ENCODE assay signal across 25 cellular contexts in the genomic region with DNA sequence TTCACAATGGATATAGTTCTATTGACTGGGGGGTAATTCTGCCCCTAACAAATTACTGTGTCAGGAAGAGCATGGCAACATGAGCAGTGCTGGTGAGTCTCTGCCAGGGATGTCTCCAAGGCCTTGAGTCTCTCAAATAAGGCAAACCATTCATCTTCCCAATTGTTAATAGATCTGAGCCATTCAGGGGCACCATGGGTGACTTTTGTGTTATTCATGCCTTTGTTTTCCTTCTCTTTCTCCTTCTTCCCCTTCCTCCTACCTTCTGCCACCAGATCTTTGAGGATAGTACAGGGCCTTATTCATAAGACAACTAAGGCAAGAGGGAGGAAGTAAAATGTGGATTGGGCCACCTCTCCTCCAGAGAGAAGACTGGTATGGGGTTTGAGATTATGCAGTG. TPM values are rescaled to one million over a fixed set of nuclear protein-coding genes. Genes with fewer than 3 reads are reported as not detected.
DNase-seq lines count a peak whose midpoint lies in the region; ATAC-seq, FAIRE-seq and TF ChIP-seq lines count a peak whose summit lies in the region.
"Had no signal": no experiment of that assay in that cellular context is flagged by ENCODE, and none has a peak within 500 bp of the region (broad histone marks: within the 10 kb centered on the region; RNA-seq: fewer than 3 reads in every experiment).

A gene (plus strand): TSS at position 60 of the 400 bp plus-strand sequence. CDS start 20 bp downstream, at position 80.

- POLR2A ChIA-PET in H1 (lab: Charles Lee; ENCODE audit: partially characterized antibody): no interaction called here
- POLR2A ChIA-PET in CD8-positive, alpha-beta T cell (lab: Charles Lee): no interaction called here

- H3K23ac ChIP-seq in H1 (ENCODE audit: insufficient read length): no peak within 1 kb of the TSS

- H3K18ac ChIP-seq in H1 (ENCODE audit: extremely low read depth, low read length): no peak within 1 kb of the TSS

- H3K9ac ChIP-seq in H1 (replicated peaks in 1 of 4; ENCODE audit: extremely low read depth in 1 of 4, low read depth in 3 of 4, low read length in 3 of 4): no peak within 1 kb of the TSS
- H3K9ac ChIP-seq: BLaER1 treated with 17β-estradiol and CSF1 and Interleukin-3, amounts not matched to agents 10 nM and 100 nM had no signal

- no peak within 1 kb of the TSS for H2BK12ac ChIP-seq in H1 (ENCODE audit: low read depth, low read length)

- no peak for TF ChIP-seq POLR2A in H1 (IDR thresholded peaks at IDR 0.05; ENCODE audit: control extremely low read depth in 1 of 2, low read depth in 2 of 2, low read length in 2 of 2)
- no peak for TF ChIP-seq POLR2A in testis (IDR thresholded peaks at IDR 0.05)

- H3K4me2 ChIP-seq in GM23338: no peak within 1 kb of the TSS
- H3K4me2 ChIP-seq in H1 (ENCODE audit: insufficient read depth in 1 of 2, low read depth in 2 of 2, low read length in 2 of 2): no peak within 1 kb of the TSS
- H3K4me2 ChIP-seq: A549; BLaER1 treated with 17β-estradiol and CSF1 and Interleukin-3, amounts not matched to agents 10 nM and 100 nM had no signal

- no peak within 1 kb of the TSS for H2AK5ac ChIP-seq in H1 (ENCODE audit: low read depth, low read length)

- intact Hi-C loops in testis (cut with DNase I; ENCODE audit: low total_unique reads): no loop called here
- intact Hi-C loops in CD8-positive, alpha-beta T cell (cut with DNase I, micrococcal nuclease): no loop called here

- DNase-seq in GM23338 (ENCODE audit: low spot score) (no peak), H1 (ENCODE audit: low read depth in 1 of 2, low spot score in 2 of 2) (no peak), testis (no peak)
- DNase-seq in CD8-positive, alpha-beta T cell: no peak
- DNase-seq: 8988T; ACHN; AML-193; BE2C; Calu3; CD4-positive, alpha-beta T cell; COR-L47; DMS53; DMS79 treated with DMSO at 0.1 percent for 48 hours; GF-D8; H9 had no signal

- no peaks in the 10 kb centered on the region for H3K79me2 ChIP-seq in GM23338 (replicated peaks; ENCODE audit: insufficient read depth)
- H3K79me2 ChIP-seq in H1 (ENCODE audit: control insufficient read depth in 1 of 2, insufficient read depth in 2 of 2, low read length in 2 of 2): no peaks in the 10 kb centered on the region

- H4K91ac ChIP-seq in H1 (replicated peaks; ENCODE audit: insufficient read length, low read length): no peak within 1 kb of the TSS

- peaks cover 6% of the 10 kb centered on the region; the same call in 1 of the 2 replicates for H3K9me2 ChIP-seq in GM23338 (ENCODE audit: insufficient read depth)

- TF ChIP-seq CTCF in GM23338 (conservative IDR thresholded peaks at IDR 0.05; ENCODE audit: low read depth in 2 of 2): no peak
- no peak for TF ChIP-seq CTCF in H1 (IDR thresholded peaks at IDR 0.05; ENCODE audit: control extremely low read depth in 1 of 3, insufficient read depth in 1 of 3, low read depth in 1 of 3, low read length in 3 of 3)
- no peak for TF ChIP-seq CTCF in testis (IDR thresholded peaks at IDR 0.05)
- TF ChIP-seq CTCF in CD8-positive, alpha-beta T cell (IDR thresholded peaks at IDR 0.05): no peak

- H3K14ac ChIP-seq in H1 (ENCODE audit: insufficient read length): no peak within 1 kb of the TSS

- H2AFZ ChIP-seq in GM23338 (no peak within 1 kb of the TSS), H1 (ENCODE audit: low read length) (no peak within 1 kb of the TSS)

- no peak within 1 kb of the TSS for H2BK15ac ChIP-seq in H1 (ENCODE audit: low read length)

- H3K27me3 Mint-ChIP-seq in GM23338 (ENCODE audit: insufficient read depth, low read depth, poor library complexity): peaks cover 5% of the 10 kb centered on the region
- peaks cover 18% of the 10 kb centered on the region for H3K27me3 Mint-ChIP-seq in CD8-positive, alpha-beta T cell (ENCODE audit: low read depth)

- H4K20me1 ChIP-seq in GM23338 (replicated peaks; ENCODE audit: insufficient read depth) (no peaks in the 10 kb centered on the region), H1 (replicated peaks in 1 of 2; ENCODE audit: control insufficient read depth in 1 of 2, insufficient read depth in 2 of 2, low read length in 2 of 2) (no peaks in the 10 kb centered on the region)
- H4K20me1 ChIP-seq: BLaER1 treated with 17β-estradiol and CSF1 and Interleukin-3, amounts not matched to agents 10 nM and 100 nM had no signal

- no peak within 1 kb of the TSS for H4K8ac ChIP-seq in H1 (ENCODE audit: extremely low read depth, insufficient read depth, low read length)

- TF ChIP-seq RAD21 in H1 (IDR thresholded peaks at IDR 0.05 in 1 of 2, conservative IDR thresholded peaks at IDR 0.05 in 1 of 2; ENCODE audit: low read depth in 2 of 2, low read length in 2 of 2): no peak

- no peak within 1 kb of the TSS for H4K5ac ChIP-seq in H1 (ENCODE audit: insufficient read length, low read depth, low read length)

- H3K9me3 ChIP-seq in H1 (ENCODE audit: insufficient read depth in 2 of 2, low read depth in 1 of 2, low read length in 1 of 2) (no peaks in the 10 kb centered on the region), testis (no peaks in the 10 kb centered on the region)
- no peaks in the 10 kb centered on the region for H3K9me3 ChIP-seq in CD8-positive, alpha-beta T cell (ENCODE audit: low read length)
- H3K9me3 ChIP-seq: A549; BE2C; BLaER1 treated with 17β-estradiol and CSF1 and Interleukin-3, amounts not matched to agents 10 nM and 100 nM had no signal

- no peak for FAIRE-seq in H1 (lab: Jason Lieb, UNC)
- FAIRE-seq: A549, GM12891 had no signal

- no peak within 1 kb of the TSS for H3K4me3 ChIP-seq in GM23338
- no peak within 1 kb of the TSS for H3K4me3 ChIP-seq in H1 (ENCODE audit: extremely low read depth in 1 of 4, insufficient read depth in 2 of 4, low read depth in 3 of 4, low read length in 4 of 4)
- no peak within 1 kb of the TSS for H3K4me3 ChIP-seq in testis
- H3K4me3 ChIP-seq in CD8-positive, alpha-beta T cell (ENCODE audit: low read depth, low read length): no peak within 1 kb of the TSS
- H3K4me3 ChIP-seq: A549; BLaER1 treated with 17β-estradiol and CSF1 and Interleukin-3, amounts not matched to agents 10 nM and 100 nM had no signal

- ATAC-seq in GM23338 (peak; percentile 45; the same call in 2 of the 3 replicates), HG02885 (IDR thresholded peaks at IDR 0.05; ENCODE audit: poor library complexity, unreplicated experiment) (no peak), HG03460 (IDR thresholded peaks at IDR 0.05; ENCODE audit: unreplicated experiment) (no peak)
- ATAC-seq in CD8-positive, alpha-beta T cell: no peak
- ATAC-seq: A549, HCT116 had no signal

- no peaks in the 10 kb centered on the region for H3F3A ChIP-seq in GM23338 (replicated peaks; ENCODE audit: low read depth)

- H3K27ac ChIP-seq in GM23338 (ENCODE audit: low read depth): no peak within 1 kb of the TSS
- H3K27ac ChIP-seq in H1 (ENCODE audit: low read depth, low read length): no peak within 1 kb of the TSS
- H3K27ac ChIP-seq in testis: no peak within 1 kb of the TSS
- H3K27ac ChIP-seq in CD8-positive, alpha-beta T cell (ENCODE audit: low read depth, low read length): no peak within 1 kb of the TSS
- H3K27ac ChIP-seq: A549; BLaER1 treated with 17β-estradiol and CSF1 and Interleukin-3, amounts not matched to agents 10 nM and 100 nM had no signal

- H3K4me1 Mint-ChIP-seq in GM23338: peaks cover 36% of the 10 kb centered on the region
- no peaks in the 10 kb centered on the region for H3K4me1 Mint-ChIP-seq in CD8-positive, alpha-beta T cell (ENCODE audit: low read depth)

- H3K4me3 Mint-ChIP-seq in GM23338: no peak within 1 kb of the TSS
- H3K4me3 Mint-ChIP-seq in CD8-positive, alpha-beta T cell: no peak within 1 kb of the TSS
- H3K4me3 Mint-ChIP-seq: CD14-positive monocyte; CD4-positive, alpha-beta T cell; H9 had no signal

- no peak within 1 kb of the TSS for H2BK120ac ChIP-seq in H1 (replicated peaks; ENCODE audit: low read depth, low read length)

- H3K9me3 Mint-ChIP-seq in GM23338: peaks cover 5% of the 10 kb centered on the region; the same call in 1 of the 3 replicates
- H3K9me3 Mint-ChIP-seq in CD8-positive, alpha-beta T cell: no peaks in the 10 kb centered on the region
- H3K9me3 Mint-ChIP-seq: CD14-positive monocyte; CD4-positive, alpha-beta T cell had no signal

- H2BK20ac ChIP-seq in H1 (ENCODE audit: low read length): no peak within 1 kb of the TSS

- CTCF ChIA-PET in H1 (lab: Charles Lee; ENCODE audit: partially characterized antibody): interaction anchor here (1.0 to 1.4 kb wide), 2 partner anchors 34 to 334 kb away, joined by 4 to 5 read pairs; no protein-coding TSS in a partner anchor
- CTCF ChIA-PET in CD8-positive, alpha-beta T cell (lab: Charles Lee): no interaction called here

- H3K4me1 ChIP-seq in GM23338 (ENCODE audit: insufficient read depth): peaks cover 9% of the 10 kb centered on the region
- H3K4me1 ChIP-seq in H1 (replicated peaks in 1 of 4; ENCODE audit: control insufficient read depth in 3 of 4, insufficient read depth in 4 of 4, low read length in 3 of 4): no peaks in the 10 kb centered on the region
- no peaks in the 10 kb centered on the region for H3K4me1 ChIP-seq in testis
- H3K4me1 ChIP-seq in CD8-positive, alpha-beta T cell (ENCODE audit: insufficient read depth, low read length): no peaks in the 10 kb centered on the region
- H3K4me1 ChIP-seq: A549, BE2C had no signal

- no peak within 1 kb of the TSS for H3K56ac ChIP-seq in H1 (replicated peaks; ENCODE audit: insufficient read length, low read depth, low read length)

- no peak within 1 kb of the TSS for H2BK5ac ChIP-seq in H1 (ENCODE audit: low read depth, low read length)

- H3K23me2 ChIP-seq in H1 (ENCODE audit: low read depth, low read length): no peaks in the 10 kb centered on the region

- H3K36me3 ChIP-seq in GM23338 (ENCODE audit: insufficient read depth) (no peaks in the 10 kb centered on the region), H1 (ENCODE audit: control insufficient read depth in 2 of 4, insufficient read depth in 4 of 4, low read length in 3 of 4) (no peaks in the 10 kb centered on the region), testis (ENCODE audit: low read depth, missing control alignments) (no peaks in the 10 kb centered on the region)
- no peaks in the 10 kb centered on the region for H3K36me3 ChIP-seq in CD8-positive, alpha-beta T cell (ENCODE audit: insufficient read depth, low read length)
- H3K36me3 ChIP-seq: BE2C; BLaER1 treated with 17β-estradiol and CSF1 and Interleukin-3, amounts not matched to agents 10 nM and 100 nM had no signal

- H3K27ac Mint-ChIP-seq in GM23338: no peak within 1 kb of the TSS
- no peak within 1 kb of the TSS for H3K27ac Mint-ChIP-seq in CD8-positive, alpha-beta T cell
- H3K27ac Mint-ChIP-seq: CD14-positive monocyte; CD4-positive, alpha-beta T cell; H9 had no signal

- no peak for TF ChIP-seq EP300 in H1 (IDR thresholded peaks at IDR 0.05; ENCODE audit: borderline replicate concordance in 1 of 2, low read depth in 2 of 2, low read length in 2 of 2)

- no peaks in the 10 kb centered on the region for H3K79me1 ChIP-seq in H1 (ENCODE audit: low read depth, low read length)

- H3K36me3 Mint-ChIP-seq in GM23338 (ENCODE audit: low read depth): no peaks in the 10 kb centered on the region
- no peaks in the 10 kb centered on the region for H3K36me3 Mint-ChIP-seq in CD8-positive, alpha-beta T cell
- H3K36me3 Mint-ChIP-seq: CD14-positive monocyte had no signal

- no peak within 1 kb of the TSS for H3K4ac ChIP-seq in H1 (replicated peaks; ENCODE audit: insufficient read length, low read depth, low read length)

- no peaks in the 10 kb centered on the region for H3K27me3 ChIP-seq in GM23338 (ENCODE audit: insufficient read depth)
- no peaks in the 10 kb centered on the region for H3K27me3 ChIP-seq in H1 (replicated peaks in 1 of 4; ENCODE audit: control insufficient read depth in 3 of 4, extremely low read depth in 1 of 4, insufficient read depth in 3 of 4, low read length in 3 of 4)
- no peaks in the 10 kb centered on the region for H3K27me3 ChIP-seq in testis
- H3K27me3 ChIP-seq in CD8-positive, alpha-beta T cell (ENCODE audit: insufficient read depth, low read length): no peaks in the 10 kb centered on the region
- H3K27me3 ChIP-seq: BLaER1 treated with 17β-estradiol and CSF1 and Interleukin-3, amounts not matched to agents 10 nM and 100 nM had no signal

RNA-seq across cellular contexts. Expression of the gene that starts here (rescaled TPM):
- total RNA-seq in GM23338 (2014; rRNA removed; shearing (Covaris generic)): not detected in 2 replicates
- polyA plus RNA-seq in GM23338 (2016; fragmentation: Nextera tagmentation; extraction: Ambion mirVana) (not detected in 2 replicates), H1 (2011; rRNA removed) (not detected in 2 replicates), testis (ENCODE audit: insufficient read depth, low read depth, low replicate concordance) (37.1 TPM)
- total RNA-seq in H1 (2021; fragmentation: NEBNext Ultra II Directional; extraction: Animal tissue kit (Norgen Biotek cat#: 25700)): not detected in 2 replicates
- not detected for polyA plus RNA-seq in H1 (2011; cell fraction: cytosol; rRNA removed)
- not detected for polyA plus RNA-seq in H1 (2011; cell fraction: nucleus; rRNA removed)
- polyA plus RNA-seq in H1 (2012, experiment 1 of 2): not detected in 4 replicates
- not detected for polyA plus RNA-seq in H1 (2012, experiment 2 of 2)
- polyA plus RNA-seq in H1 (2013, experiment 1 of 2): not detected
- polyA plus RNA-seq in H1 (2013, experiment 2 of 2): not detected
- not detected in 2 replicates for polyA minus RNA-seq in H1 (2011; rRNA and poly(A)+ RNA removed)
- polyA minus RNA-seq in H1 (2011; cell fraction: cytosol; rRNA and poly(A)+ RNA removed): not detected
- polyA minus RNA-seq in H1 (2011; cell fraction: nucleus; rRNA and poly(A)+ RNA removed): not detected
- 10 to 100 TPM; 12.6 to 25.9 TPM for total RNA-seq in testis
- total RNA-seq in CD8-positive, alpha-beta T cell: not detected
- total RNA-seq: Calu3; CD4-positive, alpha-beta T cell; Daoy; G401; H4; H9 had no signal
- polyA plus RNA-seq: A549, CD14-positive monocyte had no signal

Comparison
In these comparisons a context has a peak if more than half of its experiments do, and no peak if none do; other contexts are left out.
1. RNA of the gene that starts here (total RNA-seq): 12.6 to 25.9 TPM in testis; not detected in CD8-positive, alpha-beta T cell, not detected in GM23338 and not detected in H1; every median in the first group is over 10 times any median in the second.
2. RNA of the gene that starts here (polyA plus RNA-seq): 37.1 TPM in testis (single experiment); not detected in GM23338 and not detected in H1; every median in the first group is over 10 times any median in the second.
3. Peak in ATAC-seq in GM23338; RNA of the gene not detected or under 1 TPM.